1 cellular context compared by ENCODE assay signal in genomic region chr12:130952545-130952954, GRCh38.
A peak's percentile ranks its signal among the peaks of the same experiment; 100 is the strongest.
TF ChIP-seq lines count a peak whose summit lies in the region.

No MANE protein-coding gene starts in this region.

TF ChIP-seq in K562, 482 proteins besides CTCF, POLR2A, EP300 and RAD21 (continued from another document):
- TF ChIP-seq BRF2 (IDR thresholded peaks at IDR 0.05; ENCODE audit: borderline replicate concordance, insufficient read depth, insufficient read length) (no peak), CREB5 (CRISPR knock-in tag; IDR thresholded peaks at IDR 0.05) (no peak), KAT7 (CRISPR knock-in tag; IDR thresholded peaks at IDR 0.05; ENCODE audit: borderline replicate concordance) (0 out of 2 replicates have a peak, but pooled peaks have one; percentile 31), ZBTB7A (IDR thresholded peaks at IDR 0.05; ENCODE audit: borderline replicate concordance, control insufficient read depth, low read depth, low read length) (peak; percentile 32; the same call in 1 of the 2 replicates), CXXC5 (CRISPR knock-in tag; IDR thresholded peaks at IDR 0.05) (0 out of 2 replicates have a peak, but pooled peaks have one; percentile 48), CBFA2T2 (conservative IDR thresholded peaks at IDR 0.05) (peak; percentile 63), FOS (IDR thresholded peaks at IDR 0.05; ENCODE audit: extremely low read depth, insufficient read length) (no peak), RBFOX2 (IDR thresholded peaks at IDR 0.05; ENCODE audit: low read depth, low read length) (no peak), MCM2 (IDR thresholded peaks at IDR 0.05; ENCODE audit: low read depth) (no peak), ZNF586 (CRISPR knock-in tag; conservative IDR thresholded peaks at IDR 0.05) (no peak), PRMT5 (CRISPR knock-in tag; IDR thresholded peaks at IDR 0.05) (no peak), TFAP4 (CRISPR knock-in tag; IDR thresholded peaks at IDR 0.05; ENCODE audit: borderline replicate concordance) (0 out of 2 replicates have a peak, but pooled peaks have one; percentile 9), POLR2AphosphoS5 (IDR thresholded peaks at IDR 0.05; ENCODE audit: control insufficient read depth, insufficient read depth, low read depth, low read length) (no peak), ZBTB17 (CRISPR knock-in tag; IDR thresholded peaks at IDR 0.05) (no peak), ATF7 (IDR thresholded peaks at IDR 0.05) (peak; percentile 9; the same call in 1 of the 2 replicates), HMBOX1 (IDR thresholded peaks at IDR 0.05) (peak; percentile 77), FOXM1 (IDR thresholded peaks at IDR 0.05; ENCODE audit: low read depth) (peak; percentile 84), FOXM1 (CRISPR knock-in tag; IDR thresholded peaks at IDR 0.05; ENCODE audit: low read depth) (no peak), PML (IDR thresholded peaks at IDR 0.05; ENCODE audit: low read length) (peak; percentile 51; the same call in 1 of the 2 replicates), HMGXB4 (CRISPR knock-in tag; IDR thresholded peaks at IDR 0.05) (no peak), TAL1 (IDR thresholded peaks at IDR 0.05) (peak; percentile 68), DPF2 (IDR thresholded peaks at IDR 0.05) (peak; percentile 71), BACH1 (tag; IDR thresholded peaks at IDR 0.05) (no peak), TBL1XR1 (IDR thresholded peaks at IDR 0.05; ENCODE audit: low read length in 2 of 2) (peak in 1 of 2 experiments; percentile 32; a peak in 1 of 4 replicates), SP1 (CRISPR knock-in tag; IDR thresholded peaks at IDR 0.05) (0 out of 2 replicates have a peak, but pooled peaks have one; percentile 26), TBP (optimal IDR thresholded peaks at IDR 0.05; ENCODE audit: low read depth, low read length) (no peak)
TF ChIP-seq in K562: peak in this region for 57.
